ENCODE assay signal across 29 cellular contexts in the genomic region with DNA sequence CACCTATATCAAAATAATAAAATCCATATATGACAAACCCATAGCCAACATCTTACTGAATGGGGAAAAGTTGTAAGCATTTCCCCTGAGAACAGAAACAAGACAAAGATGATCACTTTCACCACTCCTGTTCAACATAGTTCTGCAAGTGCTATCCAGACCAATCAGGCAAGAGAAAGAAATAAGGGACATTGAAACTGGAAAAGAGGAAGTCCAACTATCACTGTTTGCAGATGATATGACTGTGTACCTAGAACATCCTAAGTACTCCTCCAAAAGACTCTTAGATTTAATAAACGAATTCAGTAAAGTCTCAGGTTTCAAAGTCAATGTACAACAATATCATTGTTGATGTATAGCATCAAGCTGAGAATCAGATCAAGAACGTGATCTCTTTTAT. TPM values are rescaled to one million over a fixed set of nuclear protein-coding genes. Genes with fewer than 3 reads are reported as not detected.
DNase-seq lines count a peak whose midpoint lies in the region; ATAC-seq, FAIRE-seq and TF ChIP-seq lines count a peak whose summit lies in the region.
"Had no signal": no experiment of that assay in that cellular context is flagged by ENCODE, and none has a peak within 500 bp of the region (broad histone marks: within the 10 kb centered on the region; RNA-seq: fewer than 3 reads in every experiment).

No MANE protein-coding gene starts in this region.

- H4K20me1 ChIP-seq in GM12878 (ENCODE audit: control insufficient read depth, insufficient read depth) (no peaks in the 10 kb centered on the region), GM23248 (ENCODE audit: insufficient read depth) (no peaks in the 10 kb centered on the region)

- TF ChIP-seq RAD21 in GM12878 (IDR thresholded peaks at IDR 0.05; ENCODE audit: insufficient read depth, low read depth, low read length), result no peak

- CTCF ChIA-PET in GM12878 (lab: Yijun Ruan, JAX), result no interaction called here

- no peaks in the 10 kb centered on the region for H3K4me1 ChIP-seq in GM12878 (ENCODE audit: control insufficient read depth, insufficient read depth, low read length)
- no peaks in the 10 kb centered on the region for H3K4me1 ChIP-seq in GM23248 (ENCODE audit: insufficient read depth)
- H3K4me1 ChIP-seq: esophagus squamous epithelium, foreskin keratinocyte, HAP-1, heart left ventricle, prostate gland, right lobe of liver, spleen, stomach had no signal

- H3K27me3 ChIP-seq in GM12878 (replicated peaks in 1 of 2; ENCODE audit: control insufficient read depth in 2 of 2, insufficient read depth in 2 of 2, low read length in 1 of 2) (no peaks in the 10 kb centered on the region), GM23248 (replicated peaks; ENCODE audit: insufficient read depth) (no peaks in the 10 kb centered on the region)
- H3K27me3 ChIP-seq: esophagus squamous epithelium, heart left ventricle, right lobe of liver, spleen, stomach had no signal

- H3K4me2 ChIP-seq in GM12878 (ENCODE audit: control insufficient read depth, insufficient read depth), result no peak overlapping the region
- H3K4me2 ChIP-seq in GM23248 (ENCODE audit: unreplicated experiment), result no peak overlapping the region
- H3K4me2 ChIP-seq: A549 had no signal

- no peak for TF ChIP-seq CTCF in GM12878 (IDR thresholded peaks at IDR 0.05 in 2 of 3, conservative IDR thresholded peaks at IDR 0.05 in 1 of 3; ENCODE audit: control insufficient read depth in 2 of 3, extremely low read depth in 1 of 3, insufficient read depth in 1 of 3, low read depth in 3 of 3, low read length in 3 of 3)

- TF ChIP-seq EP300 in GM12878 (IDR thresholded peaks at IDR 0.05; ENCODE audit: borderline replicate concordance in 1 of 2, control insufficient read depth in 1 of 2, low read depth in 2 of 2, low read length in 2 of 2), result no peak

- H2AFZ ChIP-seq in GM12878 (ENCODE audit: control insufficient read depth, low read depth, low read length) (no peak overlapping the region), GM23248 (no peak overlapping the region)

- POLR2A ChIA-PET in GM12878 (lab: Charles Lee), result no interaction called here

- H3K36me3 ChIP-seq in GM12878 (ENCODE audit: control insufficient read depth in 2 of 2, insufficient read depth in 2 of 2, low read length in 1 of 2) (no peaks in the 10 kb centered on the region), GM23248 (ENCODE audit: low read depth) (no peaks in the 10 kb centered on the region)
- H3K36me3 ChIP-seq: esophagus squamous epithelium, HAP-1, heart left ventricle, prostate gland, right lobe of liver, spleen, stomach had no signal

- BruUV-seq in GM12878 (replicated peaks; lab: Mats Ljungman, UMichigan), result no TSS peak

- H3K9me2 ChIP-seq in GM23248 (ENCODE audit: insufficient read depth), result no peaks in the 10 kb centered on the region

- H3K9ac ChIP-seq in GM12878 (ENCODE audit: control insufficient read depth, insufficient read depth, low read length) (no peak overlapping the region), GM23248 (no peak overlapping the region)

- in situ Hi-C loops in GM12878 (cut with MboI) (no loop called here), GM23248 (cut with MboI) (no loop called here)

- H3K9me3 ChIP-seq in GM12878 (replicated peaks; ENCODE audit: control insufficient read depth, insufficient read depth, low read length) (no peaks in the 10 kb centered on the region), GM23248 (ENCODE audit: low read depth) (no peaks in the 10 kb centered on the region)
- H3K9me3 ChIP-seq: A549, esophagus squamous epithelium, HAP-1, heart left ventricle, prostate gland, right lobe of liver, spleen, stomach had no signal

- no peak overlapping the region for H3K27ac ChIP-seq in GM12878 (ENCODE audit: control insufficient read depth, insufficient read depth)
- H3K27ac ChIP-seq in GM23248, result no peak overlapping the region
- H3K27ac ChIP-seq: A549, esophagus squamous epithelium, foreskin keratinocyte, heart left ventricle, prostate gland, right lobe of liver, spleen, stomach had no signal

- ATAC-seq in GM12878, result peak; percentile 58; the same call in 2 of the 3 replicates
- ATAC-seq: A549; foreskin keratinocyte; heart left ventricle; naive thymus-derived CD4-positive, alpha-beta T cell; right lobe of liver had no signal

- TF ChIP-seq POLR2A in GM12891 (IDR thresholded peaks at IDR 0.05; ENCODE audit: low read depth, low read length) (no peak), GM12878 (IDR thresholded peaks at IDR 0.05; ENCODE audit: low read depth, low read length) (no peak)

- FAIRE-seq in GM12891 (lab: Jason Lieb, UNC) (no peak), GM12878 (lab: Jason Lieb, UNC) (no peak)
- FAIRE-seq: A549, urothelium cell line had no signal

- intact Hi-C loops in GM12878 (cut with micrococcal nuclease; ENCODE audit: unreplicated experiment), result no loop called here

- DNase-seq in GM12891 (ENCODE audit: insufficient read length, low spot score) (no peak), Kasumi-1 (lab: John Stamatoyannopoulos, UW) (peak; percentile 44 to 50), OCI-M1 (lab: John Stamatoyannopoulos, UW) (peak; percentile 87), GM12878 (ENCODE audit: low read depth, low spot score) (no peak), NCI-H2081 treated with DMSO at 0.1 percent for 48 hours (lab: John Stamatoyannopoulos, UW) (no peak), GM23248 (no peak), RKO (ENCODE audit: low spot score) (no peak)
- no peak for DNase-seq in activated naive CD4-positive, alpha-beta T cell treated with Interleukin-2 at 50 U/mL for 16 hours
- DNase-seq: activated CD4-positive, alpha-beta T cell treated with anti-CD3 and anti-CD28 coated beads for 48 hours; activated effector memory CD4-positive, alpha-beta T cell treated with Interleukin-2 at 50 U/mL for 16 hours; CD4-positive, CD25-positive, alpha-beta regulatory T cell; esophagus squamous epithelium; foreskin keratinocyte; heart left ventricle; midbrain; naive thymus-derived CD4-positive, alpha-beta T cell; NCI-H1417; NCI-H2081; NCI-H748 treated with DMSO at 0.1 percent for 48 hours; right lobe of liver; spleen; stimulated activated CD4-positive, alpha-beta T cell treated with anti-CD3 and anti-CD28 coated beads, Interleukin-2, amount 100 ng/mL, for 24 hours; stomach had no signal

- 0% methylated on average over 2 of the region's 2 CpGs for WGBS in GM12878 (ENCODE audit: insufficient coverage, insufficient replicate concordance, low lambda C conversion rate, missing lambda C conversion rate)
- 84 to 93% methylated on average over 2 of the region's 2 CpGs for WGBS in GM23248 (ENCODE audit: low coverage in 1 of 2, low lambda C conversion rate in 2 of 2, missing lambda C conversion rate in 2 of 2), 2 experiments

- SMC1A ChIA-PET in GM12878 (lab: Charles Lee; ENCODE audit: uncharacterized antibody, unreplicated experiment), result interaction anchor here (0.9 kb wide), 1 partner anchor 22 kb away, joined by 4 read pairs; no protein-coding TSS in a partner anchor

- H3F3A ChIP-seq in GM23248 (ENCODE audit: insufficient read depth), result no peaks in the 10 kb centered on the region

- H3K4me3 ChIP-seq in GM12878 (no peak overlapping the region), GM23248 (no peak overlapping the region)
- H3K4me3 ChIP-seq: A549, esophagus squamous epithelium, HAP-1, heart left ventricle, prostate gland, right lobe of liver, spleen, stomach had no signal

- H3K79me2 ChIP-seq in GM12878 (ENCODE audit: control insufficient read depth, insufficient read depth, low read length), result no peaks in the 10 kb centered on the region
- no peaks in the 10 kb centered on the region for H3K79me2 ChIP-seq in GM23248 (ENCODE audit: insufficient read depth)

- RAD21 ChIA-PET in GM12878 (lab: Charles Lee; ENCODE audit: unreplicated experiment), result no interaction called here

TF ChIP-seq in GM12891, 5 proteins besides CTCF, POLR2A, EP300 and RAD21:
- TF ChIP-seq TAF1 (IDR thresholded peaks at IDR 0.05; ENCODE audit: low read depth, low read length), result no peak
- peak; percentile 87 for TF ChIP-seq SPI1 (IDR thresholded peaks at IDR 0.05; ENCODE audit: low read depth, low read length)
TF ChIP-seq in GM12891: peak in this region for 1.

TF ChIP-seq in GM12878, 131 proteins besides CTCF, POLR2A, EP300 and RAD21:
- no peak for TF ChIP-seq ZNF217 (IDR thresholded peaks at IDR 0.05)
- no peak for TF ChIP-seq ZNF274 (IDR thresholded peaks at IDR 0.05; ENCODE audit: insufficient read depth, insufficient read length)
- no peak for TF ChIP-seq FOS (IDR thresholded peaks at IDR 0.05; ENCODE audit: borderline replicate concordance, extremely low read depth, insufficient read length)
- TF ChIP-seq SPI1 (IDR thresholded peaks at IDR 0.05; ENCODE audit: borderline replicate concordance, insufficient read depth, low read depth, low read length), result peak; percentile 76
- no peak for TF ChIP-seq ZZZ3 (IDR thresholded peaks at IDR 0.05; ENCODE audit: control insufficient read depth, insufficient read length, low read depth)
- no peak for TF ChIP-seq SREBF1 (IDR thresholded peaks at IDR 0.05; ENCODE audit: low read length)
TF ChIP-seq in GM12878: peak in this region for 1.

RNA-seq across cellular contexts. Expression of a gene that starts 35.6 kb away (rescaled TPM):
- polyA plus RNA-seq in GM12891 (2012; ENCODE audit: low read depth, missing spikeins), result not detected
- not detected in 2 replicates for total RNA-seq in GM12878 (2013; cell fraction: nucleolus; rRNA removed)
- not detected in 2 replicates for total RNA-seq in GM12878 (2014; rRNA removed)
- not detected in 2 replicates for total RNA-seq in GM12878 (2014; rRNA removed; fragmentation: Illumina TruSeq; extraction: Trizol)
- 0.05 and 0.08 TPM in 2 replicates for total RNA-seq in GM12878 (2021)
- not detected for polyA plus RNA-seq in GM12878 (2011; ENCODE audit: low read depth)
- 0.01 TPM in 1 of 2 replicates, not detected in the other for polyA plus RNA-seq in GM12878 (2011; rRNA removed)
- not detected in 2 replicates for polyA plus RNA-seq in GM12878 (2011; cell fraction: cytosol; rRNA removed)
- polyA plus RNA-seq in GM12878 (2011; cell fraction: nucleus; rRNA removed), result not detected in 2 replicates
- polyA plus RNA-seq in GM12878 (2012), result not detected in 2 replicates
- not detected in 2 replicates for polyA plus RNA-seq in GM12878 (2014; fragmentation: Illumina TruSeq; extraction: Trizol)
- not detected for polyA plus RNA-seq in GM12878 (2014; fragmentation: Nextera tagmentation; extraction: Ambion mirVana)
- not detected in 2 replicates for polyA plus RNA-seq in GM12878 (2014; rRNA removed)
- polyA plus RNA-seq in GM12878 (2016; fragmentation: Nextera tagmentation; extraction: Ambion mirVana), result not detected
- polyA minus RNA-seq in GM12878 (2011; rRNA and poly(A)+ RNA removed), result not detected in 2 replicates
- not detected in 2 replicates for polyA minus RNA-seq in GM12878 (2011; cell fraction: cytosol; rRNA and poly(A)+ RNA removed)
- not detected in 2 replicates for polyA minus RNA-seq in GM12878 (2011; cell fraction: nucleus; rRNA and poly(A)+ RNA removed)
- 331 and 351 TPM in 2 replicates for total RNA-seq in GM23248 (2014; rRNA removed; shearing (Covaris generic))
- polyA plus RNA-seq in GM23248 (2016; fragmentation: Nextera tagmentation; extraction: Ambion mirVana), result 362 and 400 TPM in 2 replicates
- total RNA-seq: activated CD8-positive, alpha-beta memory T cell treated with anti-CD3 and anti-CD28 coated beads for 36 hours; CD4-positive, CD25-positive, alpha-beta regulatory T cell; foreskin keratinocyte; kidney epithelial cell had no signal
- polyA plus RNA-seq: A549, foreskin keratinocyte had no signal

Comparison
In these comparisons a context has a peak if more than half of its experiments do, and no peak if none do; other contexts are left out.
1. DNase-seq: peak in Kasumi-1 (2 of 2) and OCI-M1 (single experiment); none in GM12891 (single experiment), GM12878 (single experiment), NCI-H2081 treated with DMSO at 0.1 percent for 48 hours (single experiment), GM23248 (single experiment), activated naive CD4-positive, alpha-beta T cell treated with Interleukin-2 at 50 U/mL for 16 hours (single experiment) and RKO (single experiment).
2. RNA of a gene that starts 35.6 kb away (total RNA-seq): 331 to 351 TPM in GM23248; 0.05 to 0.08 TPM in GM12878; every median in the first group is over 100 times any median in the second.